ENCODE assay signal across 17 cellular contexts in genomic region chr2:111678161-111678560, GRCh38.
"Had no signal": no experiment of that assay in that cellular context is flagged by ENCODE, and none has a peak within 500 bp of the region (broad histone marks: within the 10 kb centered on the region; RNA-seq: fewer than 3 reads in every experiment).

No MANE protein-coding gene starts in this region.

- H3K36me3 Mint-ChIP-seq: activated naive CD8-positive, alpha-beta T cell treated with anti-CD3 and anti-CD28 coated beads for 36 hours had no signal

- ATAC-seq: heart right ventricle; left lobe of liver; stimulated activated naive CD8-positive, alpha-beta T cell treated with anti-CD3 and anti-CD28 coated beads, Interleukin-15, Interleukin-2, amounts not matched to agents 100 U/mL and 50 U/mL, for 24 hours; upper lobe of right lung had no signal

- H3K9me3 ChIP-seq: breast epithelium, esophagus squamous epithelium, heart right ventricle, ovary, upper lobe of right lung had no signal

- H3K36me3 ChIP-seq: breast epithelium, esophagus squamous epithelium, heart right ventricle, ovary, upper lobe of right lung had no signal

- H3K9me3 Mint-ChIP-seq: activated naive CD8-positive, alpha-beta T cell treated with anti-CD3 and anti-CD28 coated beads for 36 hours; activated T-cell treated with anti-CD3 and anti-CD28 coated beads, Interleukin-2, amount 50 U/mL, for 4 hours; T-helper 2 cell treated with Interferon-gamma antibody and Interleukin-4, amounts not matched to agents 5 μg/mL and 100 μg/mL, for 36 hours had no signal

- H3K27ac Mint-ChIP-seq: activated naive CD8-positive, alpha-beta T cell treated with anti-CD3 and anti-CD28 coated beads for 36 hours; nephron progenitor cell; T-helper 2 cell treated with Interferon-gamma antibody and Interleukin-4, amounts not matched to agents 5 μg/mL and 100 μg/mL, for 36 hours had no signal

- H3K27ac ChIP-seq: breast epithelium, esophagus squamous epithelium, ovary, upper lobe of right lung had no signal

- H3K4me3 Mint-ChIP-seq: activated naive CD8-positive, alpha-beta T cell treated with anti-CD3 and anti-CD28 coated beads for 36 hours; activated T-cell treated with anti-CD3 and anti-CD28 coated beads, Interleukin-2, amount 50 U/mL, for 4 hours; nephron progenitor cell; T-helper 2 cell treated with Interferon-gamma antibody and Interleukin-4, amounts not matched to agents 5 μg/mL and 100 μg/mL, for 36 hours had no signal

- H3K27me3 ChIP-seq: breast epithelium, esophagus squamous epithelium, heart right ventricle, ovary, upper lobe of right lung had no signal

- H3K4me1 ChIP-seq: breast epithelium, upper lobe of right lung had no signal

- H3K4me3 ChIP-seq: breast epithelium, esophagus squamous epithelium, heart right ventricle, ovary, upper lobe of right lung had no signal

- DNase-seq: activated CD4-positive, alpha-beta T cell treated with anti-CD3 and anti-CD28 coated beads for 1 hour; activated CD4-positive, alpha-beta T cell treated with anti-CD3 and anti-CD28 coated beads, Interleukin-2, amount 50 U/mL, for 48 hours; activated gamma-delta T cell treated with Interleukin-2 at 50 U/mL for 16 hours; activated naive CD8-positive, alpha-beta T cell treated with anti-CD3 and anti-CD28 coated beads for 36 hours; activated T-cell treated with anti-CD3 and anti-CD28 coated beads, Interleukin-2, amount 50 U/mL, for 4 hours; esophagus squamous epithelium; foreskin melanocyte; heart right ventricle; islet precursor cell; nephron progenitor cell; ovary; stimulated activated CD4-positive, alpha-beta T cell treated with anti-CD3 and anti-CD28 coated beads, Interleukin-2, amount 100 ng/mL, for 48 hours; stimulated activated naive CD8-positive, alpha-beta T cell treated with anti-CD3 and anti-CD28 coated beads, Interleukin-15, Interleukin-2, amounts not matched to agents 100 U/mL and 50 U/mL, for 24 hours; upper lobe of right lung had no signal

- H3K27me3 Mint-ChIP-seq: activated naive CD8-positive, alpha-beta T cell treated with anti-CD3 and anti-CD28 coated beads for 36 hours had no signal
